19 cellular contexts compared by ENCODE assay signal in genomic region chr9:122200960-122201635, GRCh38. TPM values are rescaled to one million over a fixed set of nuclear protein-coding genes. Genes with fewer than 3 reads are reported as not detected.
DNase-seq lines count a peak whose midpoint lies in the region; TF ChIP-seq lines count a peak whose summit lies in the region.
"Had no signal": no experiment of that assay in that cellular context is flagged by ENCODE, and none has a peak within 500 bp of the region (broad histone marks: within the 10 kb centered on the region; RNA-seq: fewer than 3 reads in every experiment).

No MANE protein-coding gene starts in this region.

- H3K36me3 Mint-ChIP-seq in chondrocyte (ENCODE audit: low read depth) (no peaks in the 10 kb centered on the region), Calu3 (ENCODE audit: insufficient read depth, unreplicated experiment) (no peaks in the 10 kb centered on the region)

- H3K27me3 Mint-ChIP-seq in chondrocyte (ENCODE audit: low read depth) (peaks cover 24% of the 10 kb centered on the region), Calu3 (ENCODE audit: unreplicated experiment) (no peaks in the 10 kb centered on the region)
- H3K27me3 Mint-ChIP-seq: activated CD4-positive, alpha-beta T cell treated with anti-CD3 and anti-CD28 coated beads, Interleukin-2, amount 10 ng/mL, durations not matched to agents 7 days and 5 days had no signal

- CTCF ChIA-PET in Calu3 (lab: Charles Lee): interaction anchor here (0.7 kb wide), 1 partner anchor 28 kb away, joined by 3 read pairs; no protein-coding TSS in a partner anchor

- H3K4me3 Mint-ChIP-seq in chondrocyte (ENCODE audit: unreplicated experiment): no peak overlapping the region
- no peak overlapping the region for H3K4me3 Mint-ChIP-seq in Calu3 (ENCODE audit: low read depth, unreplicated experiment)
- H3K4me3 Mint-ChIP-seq: activated CD4-positive, alpha-beta T cell treated with anti-CD3 and anti-CD28 coated beads, Interleukin-2, amount 10 ng/mL, durations not matched to agents 7 days and 5 days; activated naive CD8-positive, alpha-beta T cell treated with anti-CD3 and anti-CD28 coated beads, Interleukin-2, amount 50 U/mL, for 24 hours; activated T-cell treated with anti-CD3 and anti-CD28 coated beads, Interleukin-2, amount 50 U/mL, for 4 hours had no signal

- no peaks in the 10 kb centered on the region for H3K9me3 Mint-ChIP-seq in chondrocyte (ENCODE audit: low read depth)
- H3K9me3 Mint-ChIP-seq in Calu3 (ENCODE audit: low read depth, unreplicated experiment): no peaks in the 10 kb centered on the region
- H3K9me3 Mint-ChIP-seq: activated CD4-positive, alpha-beta T cell treated with anti-CD3 and anti-CD28 coated beads, Interleukin-2, amount 10 ng/mL, durations not matched to agents 7 days and 5 days; activated naive CD8-positive, alpha-beta T cell treated with anti-CD3 and anti-CD28 coated beads, Interleukin-2, amount 50 U/mL, for 24 hours; activated T-cell treated with anti-CD3 and anti-CD28 coated beads, Interleukin-2, amount 50 U/mL, for 4 hours had no signal

- intact Hi-C loops in Calu3 (cut with micrococcal nuclease; ENCODE audit: unreplicated experiment): no loop called here

- peak; percentile 51 for DNase-seq in EH (ENCODE audit: low read depth)
- DNase-seq in MV-4-11 (lab: John Stamatoyannopoulos, UW): peak; percentile 20
- DNase-seq in chondrocyte (ENCODE audit: low spot score): no peak
- DNase-seq in myocyte (ENCODE audit: low read depth): peak; percentile 85
- DNase-seq in DMS79 (lab: John Stamatoyannopoulos, UW): no peak
- no peak for DNase-seq in amygdala (lab: John Stamatoyannopoulos, UW)
- no peak for DNase-seq in Calu3
- no peak for DNase-seq in NCI-H82 treated with DMSO at 0.1 percent for 48 hours (lab: John Stamatoyannopoulos, UW; ENCODE audit: unreplicated experiment)
- DNase-seq: activated CD4-positive, alpha-beta T cell treated with anti-CD3 and anti-CD28 coated beads, Interleukin-2, amount 10 ng/mL, durations not matched to agents 7 days and 5 days; activated naive CD8-positive, alpha-beta T cell treated with anti-CD3 and anti-CD28 coated beads, Interleukin-2, amount 50 U/mL, for 24 hours; activated T-cell treated with anti-CD3 and anti-CD28 coated beads, Interleukin-2, amount 50 U/mL, for 4 hours; dorsolateral prefrontal cortex; KG1; mucosa of descending colon; NCI-H146; NCI-H524 treated with DMSO at 0.1 percent for 48 hours; ovary; T-helper 2 cell had no signal

- TF ChIP-seq CTCF in chondrocyte (IDR thresholded peaks at IDR 0.05) (no peak), Calu3 (IDR thresholded peaks at IDR 0.05; ENCODE audit: unreplicated experiment) (no peak)

- BruUV-seq in Calu3 (replicated peaks; lab: Mats Ljungman, UMichigan): no TSS peak

- H3K27ac Mint-ChIP-seq in chondrocyte (ENCODE audit: unreplicated experiment): peak overlapping the region; percentile 38
- H3K27ac Mint-ChIP-seq in Calu3 (ENCODE audit: unreplicated experiment): no peak overlapping the region
- H3K27ac Mint-ChIP-seq: activated CD4-positive, alpha-beta T cell treated with anti-CD3 and anti-CD28 coated beads, Interleukin-2, amount 10 ng/mL, durations not matched to agents 7 days and 5 days; activated naive CD8-positive, alpha-beta T cell treated with anti-CD3 and anti-CD28 coated beads, Interleukin-2, amount 50 U/mL, for 24 hours had no signal

- H3K4me1 Mint-ChIP-seq in chondrocyte (ENCODE audit: low read depth) (peaks cover 23% of the 10 kb centered on the region), Calu3 (ENCODE audit: low read depth, unreplicated experiment) (no peaks in the 10 kb centered on the region)
- H3K4me1 Mint-ChIP-seq: activated CD4-positive, alpha-beta T cell treated with anti-CD3 and anti-CD28 coated beads, Interleukin-2, amount 10 ng/mL, durations not matched to agents 7 days and 5 days; activated naive CD8-positive, alpha-beta T cell treated with anti-CD3 and anti-CD28 coated beads, Interleukin-2, amount 50 U/mL, for 24 hours had no signal

RNA-seq across cellular contexts. Expression of gene LHX6, which starts 27.7 kb away (rescaled TPM):
- total RNA-seq in chondrocyte (not detected in 3 replicates), myocyte (0.21 and 0.32 TPM in 2 replicates), Calu3 (2022) (0.97 TPM in 1 of 2 replicates, not detected in the other)
- polyA plus RNA-seq in myocyte (2012): 0.30 TPM
- total RNA-seq: activated CD4-positive, alpha-beta T cell treated with anti-CD3 and anti-CD28 coated beads, Interleukin-2, amount 10 ng/mL, durations not matched to agents 7 days and 5 days had no signal

RNA-seq across cellular contexts. Expression of gene MORN5, which starts 41.4 kb away (rescaled TPM):
- total RNA-seq in chondrocyte (not detected in 3 replicates), myocyte (not detected in 2 replicates), Calu3 (2022) (not detected in 2 replicates)
- polyA plus RNA-seq in myocyte (2012): 0.33 TPM
- total RNA-seq: activated CD4-positive, alpha-beta T cell treated with anti-CD3 and anti-CD28 coated beads, Interleukin-2, amount 10 ng/mL, durations not matched to agents 7 days and 5 days; activated T-cell treated with anti-CD3 and anti-CD28 coated beads, Interleukin-2, amount 50 U/mL, for 4 hours had no signal
- polyA plus RNA-seq: keratinocyte had no signal

RNA-seq across cellular contexts. Expression of gene NDUFA8, which starts 41.5 kb away (rescaled TPM):
- 47.9 to 62.6 TPM (median 49.7 TPM) in 3 replicates for total RNA-seq in chondrocyte
- total RNA-seq in myocyte: 52.9 and 53.5 TPM in 2 replicates
- 120 TPM for polyA plus RNA-seq in myocyte (2012)
- total RNA-seq in Calu3 (2022): 33.5 and 38.8 TPM in 2 replicates

Comparison
In these comparisons a context has a peak if more than half of its experiments do, and no peak if none do; other contexts are left out.
1. DNase-seq: peak in EH (single experiment), MV-4-11 (single experiment) and myocyte (single experiment); none in chondrocyte (single experiment), DMS79 (single experiment), amygdala (0 of 56), Calu3 (single experiment) and NCI-H82 treated with DMSO at 0.1 percent for 48 hours (single experiment).